ENCODE assay signal across 1 cellular context in the genomic region with DNA sequence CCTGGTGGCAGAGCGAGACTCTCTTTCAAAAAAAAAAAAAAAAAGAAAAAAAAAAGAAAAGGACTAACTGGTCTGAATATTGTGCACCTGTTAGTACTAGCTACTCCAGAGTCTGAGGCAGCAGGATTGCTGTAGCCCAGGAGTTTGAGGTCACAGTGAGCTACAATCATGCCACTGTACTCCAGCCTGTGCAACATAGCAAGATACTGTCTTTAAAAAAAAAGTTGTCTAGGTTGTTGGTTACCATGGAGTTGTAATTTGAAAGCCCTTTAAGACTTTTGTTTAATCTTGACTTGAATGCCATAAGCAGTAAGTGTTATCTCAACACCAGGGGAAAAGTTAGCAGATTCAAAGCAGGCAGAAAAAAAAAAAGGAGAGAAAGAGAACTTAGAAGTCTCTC.
TF ChIP-seq lines count a peak whose summit lies in the region.

No MANE protein-coding gene starts in this region.

TF ChIP-seq in IMR-90, 13 proteins besides CTCF, POLR2A, EP300 and RAD21:
- TF ChIP-seq CHD1 (IDR thresholded peaks at IDR 0.05; ENCODE audit: low read depth, low read length) (no peak), SMC3 (IDR thresholded peaks at IDR 0.05; ENCODE audit: low read depth, low read length) (no peak), BHLHE40 (IDR thresholded peaks at IDR 0.05; ENCODE audit: low read depth, low read length) (no peak), MAFK (IDR thresholded peaks at IDR 0.05; ENCODE audit: low read depth, low read length) (no peak), FOS (IDR thresholded peaks at IDR 0.05; ENCODE audit: low read depth, low read length) (no peak), RCOR1 (IDR thresholded peaks at IDR 0.05; ENCODE audit: insufficient replicate concordance, low read length) (no peak), MXI1 (IDR thresholded peaks at IDR 0.05; ENCODE audit: borderline replicate concordance, low read depth, low read length) (no peak), RFX5 (IDR thresholded peaks at IDR 0.05; ENCODE audit: low read depth, low read length) (no peak), NFE2L2 (IDR thresholded peaks at IDR 0.05; ENCODE audit: low read depth, low read length) (no peak), CEBPB (IDR thresholded peaks at IDR 0.05; ENCODE audit: low read depth, low read length) (no peak), MAZ (IDR thresholded peaks at IDR 0.05; ENCODE audit: borderline replicate concordance, low read depth, low read length) (no peak)
- TF ChIP-seq, protein P1, sequence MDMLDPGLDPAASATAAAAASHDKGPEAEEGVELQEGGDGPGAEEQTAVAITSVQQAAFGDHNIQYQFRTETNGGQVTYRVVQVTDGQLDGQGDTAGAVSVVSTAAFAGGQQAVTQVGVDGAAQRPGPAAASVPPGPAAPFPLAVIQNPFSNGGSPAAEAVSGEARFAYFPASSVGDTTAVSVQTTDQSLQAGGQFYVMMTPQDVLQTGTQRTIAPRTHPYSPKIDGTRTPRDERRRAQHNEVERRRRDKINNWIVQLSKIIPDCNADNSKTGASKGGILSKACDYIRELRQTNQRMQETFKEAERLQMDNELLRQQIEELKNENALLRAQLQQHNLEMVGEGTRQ (IDR thresholded peaks at IDR 0.05; ENCODE audit: low read depth, low read length): no peak
- TF ChIP-seq, protein P2, sequence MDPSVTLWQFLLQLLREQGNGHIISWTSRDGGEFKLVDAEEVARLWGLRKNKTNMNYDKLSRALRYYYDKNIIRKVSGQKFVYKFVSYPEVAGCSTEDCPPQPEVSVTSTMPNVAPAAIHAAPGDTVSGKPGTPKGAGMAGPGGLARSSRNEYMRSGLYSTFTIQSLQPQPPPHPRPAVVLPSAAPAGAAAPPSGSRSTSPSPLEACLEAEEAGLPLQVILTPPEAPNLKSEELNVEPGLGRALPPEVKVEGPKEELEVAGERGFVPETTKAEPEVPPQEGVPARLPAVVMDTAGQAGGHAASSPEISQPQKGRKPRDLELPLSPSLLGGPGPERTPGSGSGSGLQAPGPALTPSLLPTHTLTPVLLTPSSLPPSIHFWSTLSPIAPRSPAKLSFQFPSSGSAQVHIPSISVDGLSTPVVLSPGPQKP (IDR thresholded peaks at IDR 0.05; ENCODE audit: borderline replicate concordance, low read depth, low read length): no peak
